35 cellular contexts compared by ENCODE assay signal in genomic region chr4:108223313-108223712, GRCh38.
"Had no signal": no experiment of that assay in that cellular context is flagged by ENCODE, and none has a peak within 500 bp of the region (broad histone marks: within the 10 kb centered on the region; RNA-seq: fewer than 3 reads in every experiment).

No MANE protein-coding gene starts in this region.

- H3K27me3 ChIP-seq: MG63 had no signal

- H3K9me3 ChIP-seq: MG63 had no signal

- H3K36me3 ChIP-seq: MG63 had no signal

- H3K4me3 ChIP-seq: MG63 had no signal

- DNase-seq: Karpas-422, Kasumi-1, MG63, MV-4-11, NCI-H1048, NCI-H1092, NCI-H1092 treated with DMSO at 0.1 percent for 48 hours, NCI-H1105, NCI-H1105 treated with DMSO at 0.1 percent for 48 hours, NCI-H1417, NCI-H1417 treated with DMSO at 0.1 percent for 48 hours, NCI-H1436, NCI-H1436 treated with DMSO at 0.1 percent for 48 hours, NCI-H146, NCI-H1694, NCI-H1694 treated with DMSO at 0.1 percent for 48 hours, NCI-H187, NCI-H187 treated with DMSO at 0.1 percent for 48 hours, NCI-H1930, NCI-H2029, NCI-H2029 treated with DMSO at 0.1 percent for 48 hours, NCI-H2081, NCI-H2081 treated with DMSO at 0.1 percent for 48 hours, NCI-H2107, NCI-H2171, NCI-H2171 treated with DMSO at 0.1 percent for 48 hours, NCI-H2227 treated with DMSO at 0.1 percent for 48 hours, NCI-H226, NCI-H345, NCI-H446, NCI-H446 treated with DMSO at 0.1 percent for 48 hours, NCI-H510A, NCI-H510A treated with DMSO at 0.1 percent for 48 hours, NCI-H524, NCI-H524 treated with DMSO at 0.1 percent for 48 hours had no signal
